Comparison of ENCODE assay signal across 9 cellular contexts in genomic region chr14:35385042-35385839, GRCh38. TPM values are rescaled to one million over a fixed set of nuclear protein-coding genes. Genes with fewer than 3 reads are reported as not detected.
A peak's percentile ranks its signal among the peaks of the same experiment; 100 is the strongest.
DNase-seq lines count a peak whose midpoint lies in the region; ATAC-seq and TF ChIP-seq lines count a peak whose summit lies in the region.
"Had no signal": no experiment of that assay in that cellular context is flagged by ENCODE, and none has a peak within 500 bp of the region (broad histone marks: within the 10 kb centered on the region; RNA-seq: fewer than 3 reads in every experiment).

No MANE protein-coding gene starts in this region.

- H3K9me3 ChIP-seq in breast epithelium (no peaks in the 10 kb centered on the region), stomach smooth muscle (ENCODE audit: control insufficient read depth in 2 of 2, low read length in 2 of 2) (no peaks in the 10 kb centered on the region)

- H3K36me3 ChIP-seq in BJ (ENCODE audit: control insufficient read depth, insufficient read depth, low read length) = no peaks in the 10 kb centered on the region
- H3K36me3 ChIP-seq in breast epithelium = no peaks in the 10 kb centered on the region
- H3K36me3 ChIP-seq in stomach smooth muscle (ENCODE audit: control insufficient read depth in 2 of 2, insufficient read depth in 2 of 2, low read length in 2 of 2) = no peaks in the 10 kb centered on the region

- TF ChIP-seq CTCF in BJ (IDR thresholded peaks at IDR 0.05; ENCODE audit: insufficient read depth, low read depth, low read length) (no peak), breast epithelium (IDR thresholded peaks at IDR 0.05) (no peak)

- DNase-seq in BJ (ENCODE audit: low read depth) (peak; percentile 86), NCI-H2107 (lab: John Stamatoyannopoulos, UW) (peak; percentile 96), breast epithelium (ENCODE audit: low spot score in 2 of 2) (peak; percentile 51 to 67), left colon (peak; percentile 67 to 90), HT-29 (ENCODE audit: low spot score) (no peak)
- no peak for DNase-seq in activated effector memory CD4-positive, alpha-beta T cell treated with Interleukin-2 at 50 U/mL for 16 hours
- DNase-seq: activated naive CD8-positive, alpha-beta T cell treated with anti-CD3 and anti-CD28 coated beads, Interleukin-2, amount 10 ng/mL, durations not matched to agents 7 days and 5 days had no signal

- no peak for TF ChIP-seq POLR2A in breast epithelium (IDR thresholded peaks at IDR 0.05)

- H3K27ac ChIP-seq in breast epithelium = peak overlapping the region; percentile 83 to 92
- peak overlapping the region; percentile 97 for H3K27ac ChIP-seq in stomach smooth muscle (ENCODE audit: low read length)

- H3K4me1 ChIP-seq in breast epithelium (peaks cover 7 to 10% of the 10 kb centered on the region in 2 donors), stomach smooth muscle (ENCODE audit: control insufficient read depth, insufficient read depth, low read length) (peaks cover 40% of the 10 kb centered on the region)

- CTCF ChIA-PET in BJ (lab: Yijun Ruan, JAX) = interaction anchor here (0.6 to 2.6 kb wide), 6 partner anchors 9 to 674 kb away, joined by 3 to 15 read pairs (median 4); no protein-coding TSS in a partner anchor

- ATAC-seq in left colon (peak; percentile 82), HG03469 (IDR thresholded peaks at IDR 0.05; ENCODE audit: unreplicated experiment) (no peak)

- H3K4me3 ChIP-seq in BJ (ENCODE audit: low read depth, low read length) (no peak overlapping the region), breast epithelium (no peak overlapping the region), stomach smooth muscle (ENCODE audit: low read length in 2 of 2) (peak overlapping the region; percentile 9 to 61)

- intact Hi-C loops in breast epithelium (cut with DNase I; ENCODE audit: low total_unique reads) = no loop called here
- intact Hi-C loops in left colon (cut with DNase I, micrococcal nuclease) = no loop called here

- no peaks in the 10 kb centered on the region for H3K27me3 ChIP-seq in BJ (ENCODE audit: control insufficient read depth, insufficient read depth, low read length)
- H3K27me3 ChIP-seq in breast epithelium = no peaks in the 10 kb centered on the region
- no peaks in the 10 kb centered on the region for H3K27me3 ChIP-seq in stomach smooth muscle (ENCODE audit: control insufficient read depth in 1 of 2, insufficient read depth in 2 of 2, low read length in 2 of 2)

- POLR2A ChIA-PET in BJ (lab: Charles Lee) = interaction anchor here (0.7 to 1.4 kb wide), 2 partner anchors 19 to 20 kb away, joined by 4 to 5 read pairs; partner anchors contain the start of gene NFKBIA

- H3K9ac ChIP-seq in stomach smooth muscle (ENCODE audit: low read length in 2 of 2) = peak overlapping the region; percentile 21 to 64

RNA-seq across cellular contexts. Expression of gene NFKBIA, which starts 19.3 kb away (rescaled TPM):
- polyA plus RNA-seq in BJ (2011; rRNA removed) = 35.3 and 73.2 TPM in 2 replicates
- polyA minus RNA-seq in BJ (2011; rRNA and poly(A)+ RNA removed) = 131 and 193 TPM in 2 replicates
- 100 to 1,000 TPM; 418 to 546 (median 422) TPM for total RNA-seq in breast epithelium
- total RNA-seq in left colon = 100 to 1,000 TPM; 150 to 193 TPM
- total RNA-seq in HT-29 (2014; rRNA removed; shearing (Covaris generic)) = 116 and 137 TPM in 2 replicates

Comparison
In these comparisons a context has a peak if more than half of its experiments do, and no peak if none do; other contexts are left out.
1. DNase-seq: peak in BJ (single experiment), NCI-H2107 (single experiment), breast epithelium (2 of 2) and left colon (2 of 2); none in activated effector memory CD4-positive, alpha-beta T cell treated with Interleukin-2 at 50 U/mL for 16 hours (single experiment) and HT-29 (single experiment).
2. H3K4me3 ChIP-seq: peak in stomach smooth muscle (2 of 2); none in BJ (single experiment) and breast epithelium (0 of 3).